In the genomic region with DNA sequence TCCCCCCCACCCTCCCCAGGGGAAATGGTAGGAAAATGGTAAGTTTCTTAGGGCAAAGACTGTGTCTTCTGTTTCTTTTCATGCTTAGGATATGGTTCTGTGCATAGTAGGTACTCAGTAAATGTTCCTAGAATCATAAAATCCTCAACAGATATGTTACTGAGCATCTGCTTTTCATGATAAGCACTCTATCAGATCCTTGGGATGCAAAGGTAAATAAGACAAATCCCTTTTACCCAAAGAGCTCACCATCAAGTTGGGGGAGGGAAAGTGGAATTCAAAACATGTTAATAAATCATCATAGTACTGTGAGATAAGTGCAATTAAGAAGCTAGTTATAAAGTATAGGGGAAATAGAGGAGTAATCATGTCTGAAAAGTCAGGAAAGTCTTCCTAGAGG, we compare ENCODE assay signal across 28 cellular contexts.
"Had no signal": no experiment of that assay in that cellular context is flagged by ENCODE, and none has a peak within 500 bp of the region (broad histone marks: within the 10 kb centered on the region; RNA-seq: fewer than 3 reads in every experiment).

No MANE protein-coding gene starts in this region.

- H3K36me3 ChIP-seq: ovary, prostate gland had no signal

- H3K27ac ChIP-seq: left lung, lower lobe of right lung, ovary, prostate gland, skin epidermis, suprapubic skin, thoracic aorta, tibial artery, upper lobe of right lung had no signal

- H3K27me3 ChIP-seq: left lung, ovary, suprapubic skin, tibial artery, upper lobe of right lung had no signal

- DNase-seq: hypothalamus; immature natural killer cell; kidney; left colon; left lung; lower lobe of right lung; mammary epithelial cell; mesenchymal stem cell; naive B cell; ovary; posterior cingulate gyrus; retina; right cardiac atrium; stimulated activated CD4-positive, alpha-beta T cell treated with anti-CD3 and anti-CD28 coated beads, Interleukin-12 subunit alpha, Interleukin-12 subunit beta, amount 100 ng/mL, for 4 hours; stimulated activated CD4-positive, alpha-beta T cell treated with anti-CD3 and anti-CD28 coated beads, Interleukin-15, amount 100 ng/mL, for 24 hours; stimulated activated CD4-positive, alpha-beta T cell treated with anti-CD3 and anti-CD28 coated beads, Interleukin-2, amount 100 ng/mL, for 24 hours; stimulated activated CD4-positive, alpha-beta T cell treated with anti-CD3 and anti-CD28 coated beads, Interleukin-4, amount 100 ng/mL, for 1 hour; stimulated activated naive CD4-positive, alpha-beta T cell; tibial artery; trophoblast cell; upper lobe of right lung had no signal

- H3K9me3 Mint-ChIP-seq: immature natural killer cell; natural killer cell treated with Interleukin-12 subunit alpha and Interleukin-12 subunit beta and Interleukin-15 and Interleukin-18, amount 100 ng/mL, for 72 hours; stimulated activated naive CD8-positive, alpha-beta T cell treated with anti-CD3 and anti-CD28 coated beads, Interleukin-15, Interleukin-2, amounts not matched to agents 100 ng/mL and 50 ng/mL, for 24 hours had no signal

- H3K4me3 Mint-ChIP-seq: immature natural killer cell; naive B cell; natural killer cell treated with Interleukin-12 subunit alpha and Interleukin-12 subunit beta and Interleukin-15 and Interleukin-18, amount 100 ng/mL, for 72 hours; stimulated activated naive CD8-positive, alpha-beta T cell treated with anti-CD3 and anti-CD28 coated beads, Interleukin-15, Interleukin-2, amounts not matched to agents 100 ng/mL and 50 ng/mL, for 24 hours had no signal

- H3K27me3 Mint-ChIP-seq: naive B cell; stimulated activated naive CD8-positive, alpha-beta T cell treated with anti-CD3 and anti-CD28 coated beads, Interleukin-15, Interleukin-2, amounts not matched to agents 100 ng/mL and 50 ng/mL, for 24 hours had no signal

- H3K27ac Mint-ChIP-seq: natural killer cell treated with Interleukin-12 subunit alpha and Interleukin-12 subunit beta and Interleukin-15 and Interleukin-18, amount 100 ng/mL, for 72 hours; stimulated activated naive CD8-positive, alpha-beta T cell treated with anti-CD3 and anti-CD28 coated beads, Interleukin-15, Interleukin-2, amounts not matched to agents 100 ng/mL and 50 ng/mL, for 24 hours had no signal

- H3K4me1 Mint-ChIP-seq: immature natural killer cell, naive B cell had no signal

- H3K4me1 ChIP-seq: left lung, lower lobe of right lung, prostate gland, suprapubic skin, tibial artery, upper lobe of right lung had no signal

- H3K9me3 ChIP-seq: left lung, lower lobe of right lung, ovary, prostate gland, suprapubic skin, thoracic aorta, tibial artery, upper lobe of right lung had no signal

- H3K4me3 ChIP-seq: left lung, lower lobe of right lung, ovary, prostate gland, skin epidermis, suprapubic skin, thoracic aorta, tibial artery, upper lobe of right lung had no signal

- ATAC-seq: left colon; left lung; lower lobe of right lung; natural killer cell treated with Interleukin-12 subunit alpha and Interleukin-12 subunit beta and Interleukin-15 and Interleukin-18, amount 100 ng/mL, for 72 hours; right cardiac atrium; sciatic nerve; upper lobe of right lung had no signal
